In the genomic region with DNA sequence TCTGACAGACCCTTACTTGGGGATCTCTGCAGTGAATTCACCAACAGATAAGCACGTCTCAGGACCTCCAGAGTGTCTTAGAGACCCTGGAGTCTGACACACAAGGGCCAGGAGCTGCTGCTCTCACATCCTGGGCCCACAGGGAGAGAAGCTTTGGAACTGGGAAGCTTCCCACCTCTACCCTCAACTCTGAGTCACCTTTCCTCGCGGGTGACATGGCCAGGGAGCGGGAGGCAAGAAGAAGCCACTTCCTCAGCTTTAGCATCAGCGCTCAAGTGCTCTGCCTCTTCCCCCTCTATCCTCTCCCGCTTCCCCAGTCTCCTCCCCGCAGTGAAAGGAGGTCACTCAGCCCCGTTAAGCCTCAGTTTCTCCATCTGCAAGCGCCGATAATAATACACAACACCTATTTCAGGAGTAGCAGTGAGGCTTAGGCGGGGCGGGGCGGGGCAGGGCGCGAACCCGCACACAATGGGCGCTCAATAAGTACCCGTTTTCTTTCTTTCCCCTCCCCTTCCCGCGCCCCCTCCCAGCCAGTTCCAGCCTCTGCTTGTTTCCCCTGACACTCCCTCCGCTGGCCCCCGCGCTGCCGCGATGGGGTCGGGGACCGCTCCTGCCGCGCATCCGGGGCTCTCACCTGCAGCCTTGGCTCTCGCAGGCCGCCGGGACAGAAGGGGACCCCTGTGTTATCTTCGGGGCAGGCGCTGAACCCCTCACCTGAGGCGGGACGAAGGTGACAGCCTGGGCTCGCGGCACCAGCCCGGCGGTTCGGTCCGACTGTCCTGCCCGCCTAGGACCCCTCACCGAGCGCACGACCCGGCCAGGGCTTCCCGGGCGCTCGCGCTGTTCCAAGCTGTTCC, we compare ENCODE assay signal across 8 cellular contexts. TPM values are rescaled to one million over a fixed set of nuclear protein-coding genes. Genes with fewer than 3 reads are reported as not detected.
DNase-seq lines count a peak whose midpoint lies in the region; ATAC-seq and TF ChIP-seq lines count a peak whose summit lies in the region.

No MANE protein-coding gene starts in this region.

- H4K91ac ChIP-seq in trophoblast cell (ENCODE audit: low read depth, low read length), result peak overlapping the region; percentile 50

- H3K4ac ChIP-seq in trophoblast cell (ENCODE audit: low read depth, low read length), result no peak overlapping the region

- peak overlapping the region; percentile 44 to 77 (median 71) for H3K27ac Mint-ChIP-seq in IgD-negative memory B cell

- peaks cover 7% of the 10 kb centered on the region for H3K79me1 ChIP-seq in trophoblast cell (ENCODE audit: low read length)

- peak overlapping the region; percentile 8 for H2BK120ac ChIP-seq in trophoblast cell (ENCODE audit: insufficient read depth, low read length, poor library complexity)

- H2BK12ac ChIP-seq in trophoblast cell (ENCODE audit: low read length), result no peak overlapping the region

- DNase-seq in NCI-H748 (lab: John Stamatoyannopoulos, UW; ENCODE audit: unreplicated experiment), result peak; percentile 50
- no peak for DNase-seq in NCI-H748 treated with DMSO at 0.1 percent for 48 hours (lab: John Stamatoyannopoulos, UW)
- DNase-seq in activated CD8-positive, alpha-beta memory T cell treated with anti-CD3 and anti-CD28 coated beads for 24 hours, result peak; percentile 75
- DNase-seq in fibroblast of mammary gland (ENCODE audit: low read depth), result peak; percentile 40
- DNase-seq in trophoblast cell, result peak; percentile 27 to 54
- DNase-seq in NCI-H524 (lab: John Stamatoyannopoulos, UW), result no peak

- no peak overlapping the region for H2BK5ac ChIP-seq in trophoblast cell (ENCODE audit: low read depth, low read length, poor library complexity)

- no peak for TF ChIP-seq CTCF in fibroblast of mammary gland (conservative IDR thresholded peaks at IDR 0.05; ENCODE audit: control insufficient read depth, insufficient read depth, low read depth, low read length)

- H3K4me3 Mint-ChIP-seq in IgD-negative memory B cell, result peak overlapping the region; percentile 85 to 98 (median 94)

- H3K4me2 ChIP-seq in trophoblast cell (ENCODE audit: low read length), result peak overlapping the region; percentile 98

- no peaks in the 10 kb centered on the region for H3K36me3 ChIP-seq in trophoblast cell (ENCODE audit: control insufficient read depth in 1 of 2, insufficient read depth in 2 of 2, low read length in 2 of 2)

- WGBS in trophoblast cell (ENCODE audit: extremely low coverage, insufficient coverage, insufficient read length), result no CpG with 5 or more reads among the region's 52 CpGs

- H3K4me1 ChIP-seq in trophoblast cell (ENCODE audit: control insufficient read depth in 1 of 2, insufficient read depth in 2 of 2, low read length in 2 of 2), result peaks cover 2 to 8% of the 10 kb centered on the region in 2 experiments

- H3K9me3 ChIP-seq in trophoblast cell (ENCODE audit: insufficient read depth, low read depth, low read length), result no peaks in the 10 kb centered on the region

- H3K23ac ChIP-seq in trophoblast cell (ENCODE audit: low read length), result no peak overlapping the region

- peak overlapping the region; percentile 67 for H3K9ac ChIP-seq in trophoblast cell (ENCODE audit: low read length)

- H4K8ac ChIP-seq in trophoblast cell (ENCODE audit: low read depth, low read length), result no peak overlapping the region

- H3K4me1 Mint-ChIP-seq in IgD-negative memory B cell, result peaks cover 17 to 38% (median 29%) of the 10 kb centered on the region in 3 donors

- peak overlapping the region; percentile 25 for H3K14ac ChIP-seq in trophoblast cell (ENCODE audit: low read length)

- peaks cover 7% of the 10 kb centered on the region for H3K79me2 ChIP-seq in trophoblast cell (ENCODE audit: control insufficient read depth, insufficient read depth, low read length, poor library complexity)

- no peak overlapping the region for H3K27ac ChIP-seq in trophoblast cell (ENCODE audit: low read depth, low read length)

- no peak overlapping the region for H2AK5ac ChIP-seq in trophoblast cell (ENCODE audit: low read length)

- ATAC-seq in HG03159 (IDR thresholded peaks at IDR 0.05; ENCODE audit: unreplicated experiment), result no peak

- H3K9me3 Mint-ChIP-seq in IgD-negative memory B cell, result no peaks in the 10 kb centered on the region

- H2AFZ ChIP-seq in trophoblast cell (ENCODE audit: insufficient read depth, low read length, poor library complexity), result peak overlapping the region; percentile 56

- peak overlapping the region; percentile 28 for H3K18ac ChIP-seq in trophoblast cell (ENCODE audit: low read length)

- H3K27me3 Mint-ChIP-seq in IgD-negative memory B cell, result peaks cover 4% of the 10 kb centered on the region

- peaks cover 20% of the 10 kb centered on the region for H3K27me3 ChIP-seq in trophoblast cell (ENCODE audit: insufficient read depth, low read length)

- peak overlapping the region; percentile 57 for H3K4me3 ChIP-seq in fibroblast of mammary gland (ENCODE audit: control insufficient read depth, low read depth, low read length)
- peak overlapping the region; percentile 75 for H3K4me3 ChIP-seq in trophoblast cell (ENCODE audit: low read depth, low read length)

- peaks cover 3% of the 10 kb centered on the region for H3K36me3 Mint-ChIP-seq in IgD-negative memory B cell

- no peak overlapping the region for H4K12ac ChIP-seq in trophoblast cell (ENCODE audit: low read depth, low read length)

RNA-seq across cellular contexts. Expression of a gene that starts 0.9 kb away (rescaled TPM):
- 27.8 TPM for polyA plus RNA-seq in IgD-negative memory B cell
- polyA plus RNA-seq in trophoblast cell (2013), result 15.7 and 17.4 TPM in 2 replicates

RNA-seq across cellular contexts. Expression of a gene that starts 37.2 kb away (rescaled TPM):
- 1.8 TPM for polyA plus RNA-seq in IgD-negative memory B cell
- polyA plus RNA-seq in trophoblast cell (2013), result 413 and 416 TPM in 2 replicates

Comparison
In these comparisons a context has a peak if more than half of its experiments do, and no peak if none do; other contexts are left out.
1. DNase-seq: peak in NCI-H748 (single experiment), activated CD8-positive, alpha-beta memory T cell treated with anti-CD3 and anti-CD28 coated beads for 24 hours (single experiment), fibroblast of mammary gland (single experiment) and trophoblast cell (2 of 2); none in NCI-H748 treated with DMSO at 0.1 percent for 48 hours (single experiment) and NCI-H524 (0 of 2).